In the genomic region with DNA sequence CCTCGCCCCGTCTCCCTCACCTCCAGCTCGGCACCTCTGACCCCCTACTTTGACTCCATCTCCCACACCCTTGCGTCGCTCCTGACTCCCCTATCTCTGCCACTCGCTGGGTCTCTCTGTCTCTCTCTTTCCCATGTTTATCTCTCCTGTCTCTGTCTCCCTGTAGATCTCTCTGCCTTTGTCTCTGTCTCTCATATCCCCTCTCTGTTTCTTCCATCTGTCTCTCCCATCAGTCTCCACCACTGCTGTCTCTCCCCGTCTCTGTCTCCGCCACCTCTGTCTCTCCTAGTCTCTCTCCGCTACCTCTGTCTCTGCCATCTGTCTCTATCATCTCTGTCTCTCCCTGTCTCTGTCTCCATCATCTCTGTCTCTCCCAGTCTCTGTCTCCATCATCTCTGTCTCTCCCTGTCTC, we compare ENCODE assay signal across 8 cellular contexts. TPM values are rescaled to one million over a fixed set of nuclear protein-coding genes. Genes with fewer than 3 reads are reported as not detected.
DNase-seq lines count a peak whose midpoint lies in the region; ATAC-seq, FAIRE-seq and TF ChIP-seq lines count a peak whose summit lies in the region.

No MANE protein-coding gene starts in this region.

- H2AFZ ChIP-seq in H1 (ENCODE audit: low read length): no peak overlapping the region

- FAIRE-seq in H1 (lab: Jason Lieb, UNC): no peak

- no peak for DNase-seq in Caco-2
- DNase-seq in NT2/D1 (ENCODE audit: low read depth, low spot score): no peak
- DNase-seq in H1 (ENCODE audit: low read depth in 1 of 2, low spot score in 2 of 2): peak in 1 of 2 experiments; percentile 60
- DNase-seq in NCI-H2227 (lab: John Stamatoyannopoulos, UW; ENCODE audit: unreplicated experiment): no peak
- no peak for DNase-seq in NCI-H187 treated with DMSO at 0.1 percent for 48 hours (lab: John Stamatoyannopoulos, UW)
- no peak for DNase-seq in erythroblast (lab: John Stamatoyannopoulos, UW)

- H3K27me3 Mint-ChIP-seq in Caco-2 (ENCODE audit: insufficient read depth, unreplicated experiment): no peaks in the 10 kb centered on the region

- H3K4me1 Mint-ChIP-seq in Caco-2 (ENCODE audit: low read depth, unreplicated experiment): no peaks in the 10 kb centered on the region

- peaks cover 21% of the 10 kb centered on the region for H3K23me2 ChIP-seq in H1 (ENCODE audit: low read depth, low read length)

- no peaks in the 10 kb centered on the region; a peak in 1 of 4 replicates for H3K79me2 ChIP-seq in H1 (ENCODE audit: control insufficient read depth in 1 of 2, insufficient read depth in 2 of 2, low read length in 2 of 2)

- 18% methylated on average over 7 of the region's 9 CpGs; no CpG with 5 or more reads in 1 of the 2 experiments for WGBS in H1 (ENCODE audit: extremely low coverage in 1 of 2, insufficient coverage in 1 of 2, insufficient read length in 1 of 2, insufficient replicate concordance in 2 of 2, low coverage in 1 of 2, low lambda C conversion rate in 2 of 2, missing lambda C conversion rate in 1 of 2), 2 experiments

- TF ChIP-seq POLR2A in H1 (IDR thresholded peaks at IDR 0.05; ENCODE audit: control extremely low read depth in 1 of 2, low read depth in 2 of 2, low read length in 2 of 2) (no peak), erythroblast (IDR thresholded peaks at IDR 0.05; ENCODE audit: low read length) (no peak)

- CTCF ChIA-PET in Caco-2 (lab: Charles Lee): interaction anchor here (0.5 to 4.5 kb wide), 11 partner anchors 17 to 230 kb away, joined by 3 to 234 read pairs (median 11); partner anchors contain the start of genes DHX34, INAFM1 and SAE1
- CTCF ChIA-PET in H1 (lab: Charles Lee; ENCODE audit: partially characterized antibody): interaction anchor here (0.7 to 12.1 kb wide), 10 partner anchors 8 to 224 kb away, joined by 3 to 303 read pairs (median 13); partner anchors contain the start of genes CCDC9 and NPAS1

- 0 out of 2 replicates have a peak overlapping the region, but pooled peaks have one; percentile 92 for H2BK15ac ChIP-seq in H1 (ENCODE audit: low read length)

- no peak for TF ChIP-seq RAD21 in H1 (IDR thresholded peaks at IDR 0.05 in 1 of 2, conservative IDR thresholded peaks at IDR 0.05 in 1 of 2; ENCODE audit: low read depth in 2 of 2, low read length in 2 of 2)

- no peak overlapping the region for H2BK120ac ChIP-seq in H1 (replicated peaks; ENCODE audit: low read depth, low read length)

- ATAC-seq in GM21390 (IDR thresholded peaks at IDR 0.05; ENCODE audit: unreplicated experiment): no peak

- H3K79me1 ChIP-seq in H1 (ENCODE audit: low read depth, low read length): peaks cover 3% of the 10 kb centered on the region; the same call in 1 of the 2 replicates

- H3K56ac ChIP-seq in H1 (replicated peaks; ENCODE audit: insufficient read length, low read depth, low read length): no peak overlapping the region

- H4K91ac ChIP-seq in H1 (replicated peaks; ENCODE audit: insufficient read length, low read length): peak overlapping the region; percentile 20

- H3K9me3 Mint-ChIP-seq in Caco-2 (ENCODE audit: unreplicated experiment): no peaks in the 10 kb centered on the region

- peaks cover 4 to 18% of the 10 kb centered on the region in 2 experiments for H4K20me1 ChIP-seq in H1 (replicated peaks in 1 of 2; ENCODE audit: control insufficient read depth in 1 of 2, insufficient read depth in 2 of 2, low read length in 2 of 2)

- H2BK20ac ChIP-seq in H1 (ENCODE audit: low read length): peak overlapping the region; percentile 95; the same call in 1 of the 2 replicates

- no peaks in the 10 kb centered on the region for H3K36me3 ChIP-seq in Caco-2 (ENCODE audit: control insufficient read depth, insufficient read depth, low read length)
- no peaks in the 10 kb centered on the region for H3K36me3 ChIP-seq in NT2/D1 (ENCODE audit: insufficient read depth, insufficient read length, low read length)
- H3K36me3 ChIP-seq in H1 (ENCODE audit: control insufficient read depth in 2 of 4, insufficient read depth in 4 of 4, low read length in 3 of 4): no peaks in the 10 kb centered on the region
- H3K36me3 ChIP-seq in neutrophil: no peaks in the 10 kb centered on the region

- POLR2A ChIA-PET in Caco-2 (lab: Charles Lee): interaction anchor here (0.5 to 2.5 kb wide), 10 partner anchors 13 to 1628 kb away, joined by 3 to 55 read pairs (median 6); partner anchors contain the start of genes CCDC9 and ZC3H4
- POLR2A ChIA-PET in H1 (lab: Charles Lee; ENCODE audit: partially characterized antibody): interaction anchor here (0.7 to 6.1 kb wide), 12 partner anchors 10 to 221 kb away, joined by 3 to 148 read pairs (median 4); partner anchors contain the start of gene CCDC9

- H3K27ac Mint-ChIP-seq in Caco-2 (ENCODE audit: unreplicated experiment): no peak overlapping the region

- peak overlapping the region; percentile 19 for H3K18ac ChIP-seq in H1 (ENCODE audit: extremely low read depth, low read length)

- H2BK5ac ChIP-seq in H1 (ENCODE audit: low read depth, low read length): peak overlapping the region; percentile 36; the same call in 1 of the 2 replicates

- H3K9ac ChIP-seq in NT2/D1 (ENCODE audit: insufficient read length, low read depth) (no peak overlapping the region), H1 (replicated peaks in 1 of 4; ENCODE audit: extremely low read depth in 1 of 4, low read depth in 3 of 4, low read length in 3 of 4) (peak overlapping the region in 1 of 4 experiments; percentile 33; a peak in 1 of 7 replicates)

- no peaks in the 10 kb centered on the region for H3K27me3 ChIP-seq in Caco-2 (replicated peaks; ENCODE audit: control insufficient read depth, insufficient read depth, low read length)
- H3K27me3 ChIP-seq in NT2/D1 (ENCODE audit: insufficient read depth, insufficient read length): peaks cover 37% of the 10 kb centered on the region
- peaks cover 0 to 30% (median 27%) of the 10 kb centered on the region in 4 experiments; a peak in 6 of 7 replicates for H3K27me3 ChIP-seq in H1 (replicated peaks in 1 of 4; ENCODE audit: control insufficient read depth in 3 of 4, extremely low read depth in 1 of 4, insufficient read depth in 3 of 4, low read length in 3 of 4)
- peaks cover 67% of the 10 kb centered on the region for H3K27me3 ChIP-seq in neutrophil

- no peak for TF ChIP-seq EP300 in H1 (IDR thresholded peaks at IDR 0.05; ENCODE audit: borderline replicate concordance in 1 of 2, low read depth in 2 of 2, low read length in 2 of 2)

- TSS peak; percentile 74 for BruUV-seq in Caco-2 (replicated peaks; lab: Mats Ljungman, UMichigan)

- H3K9me3 ChIP-seq in Caco-2 (no peaks in the 10 kb centered on the region), NT2/D1 (ENCODE audit: insufficient read depth, low read length) (no peaks in the 10 kb centered on the region), H1 (ENCODE audit: insufficient read depth in 2 of 2, low read depth in 1 of 2, low read length in 1 of 2) (peaks cover 0 to 5% of the 10 kb centered on the region in 2 experiments; a peak in 2 of 4 replicates), neutrophil (no peaks in the 10 kb centered on the region)

- H3K23ac ChIP-seq in H1 (ENCODE audit: insufficient read length): no peak overlapping the region

- H3K4me2 ChIP-seq in H1 (ENCODE audit: insufficient read depth in 1 of 2, low read depth in 2 of 2, low read length in 2 of 2): peak overlapping the region; percentile 68 to 93

- H4K5ac ChIP-seq in H1 (ENCODE audit: insufficient read length, low read depth, low read length): no peak overlapping the region

- H3K27ac ChIP-seq in H1 (ENCODE audit: low read depth, low read length) (no peak overlapping the region), neutrophil (peak overlapping the region; percentile 77)

- peak overlapping the region; percentile 51 for H3K4me3 ChIP-seq in Caco-2 (ENCODE audit: low read depth, low read length)
- peak overlapping the region; percentile 25 for H3K4me3 ChIP-seq in NT2/D1 (ENCODE audit: insufficient read length, low read depth)
- H3K4me3 ChIP-seq in H1 (ENCODE audit: extremely low read depth in 1 of 4, insufficient read depth in 2 of 4, low read depth in 3 of 4, low read length in 4 of 4): peak overlapping the region; percentile 21 to 61 (median 34); a peak in 6 of 8 replicates
- H3K4me3 ChIP-seq in neutrophil (ENCODE audit: low read depth in 1 of 2, low read length in 1 of 2): peak overlapping the region; percentile 51 to 60

- no peak overlapping the region for H3K4me3 Mint-ChIP-seq in Caco-2 (ENCODE audit: unreplicated experiment)

- H2AK5ac ChIP-seq in H1 (ENCODE audit: low read depth, low read length): peak overlapping the region; percentile 91; the same call in 1 of the 2 replicates

- no peak overlapping the region for H3K14ac ChIP-seq in H1 (ENCODE audit: insufficient read length)

- H3K4ac ChIP-seq in H1 (replicated peaks; ENCODE audit: insufficient read length, low read depth, low read length): no peak overlapping the region

- no peaks in the 10 kb centered on the region for H3K36me3 Mint-ChIP-seq in Caco-2 (ENCODE audit: insufficient read depth, unreplicated experiment)

- no peak for TF ChIP-seq CTCF in Caco-2 (IDR thresholded peaks at IDR 0.05; ENCODE audit: insufficient read depth in 1 of 2, low read depth in 1 of 2, low read length in 1 of 2, severe bottlenecking in 1 of 2, unreplicated experiment in 1 of 2)
- TF ChIP-seq CTCF in H1 (IDR thresholded peaks at IDR 0.05; ENCODE audit: control extremely low read depth in 1 of 3, insufficient read depth in 1 of 3, low read depth in 1 of 3, low read length in 3 of 3): no peak
- no peak for TF ChIP-seq CTCF in neutrophil (IDR thresholded peaks at IDR 0.05)

- intact Hi-C loops in Caco-2 (cut with micrococcal nuclease; ENCODE audit: unreplicated experiment): loop anchor here (5.0 kb wide), 1 partner anchor 111 kb away; the partner anchor contains the start of gene SAE1

- H2BK12ac ChIP-seq in H1 (ENCODE audit: low read depth, low read length): peak overlapping the region; percentile 98

- H3K4me1 ChIP-seq in Caco-2: peaks cover 14% of the 10 kb centered on the region
- H3K4me1 ChIP-seq in NT2/D1 (ENCODE audit: insufficient read depth, insufficient read length): peaks cover 14% of the 10 kb centered on the region
- peaks cover 8 to 25% (median 20%) of the 10 kb centered on the region in 4 experiments for H3K4me1 ChIP-seq in H1 (replicated peaks in 1 of 4; ENCODE audit: control insufficient read depth in 3 of 4, insufficient read depth in 4 of 4, low read length in 3 of 4)
- H3K4me1 ChIP-seq in neutrophil (ENCODE audit: control insufficient read depth in 1 of 2, insufficient read depth in 1 of 2, low read depth in 1 of 2, low read length in 1 of 2): peaks cover 37 to 47% of the 10 kb centered on the region in 2 experiments

- no peak overlapping the region for H4K8ac ChIP-seq in H1 (ENCODE audit: extremely low read depth, insufficient read depth, low read length)

RNA-seq across cellular contexts. Expression of gene BBC3, which starts 12.4 kb away (rescaled TPM):
- total RNA-seq in Caco-2 (2022): 10.5 and 10.8 TPM in 2 replicates
- 21.6 and 23.3 TPM in 2 replicates for total RNA-seq in H1 (2021; fragmentation: NEBNext Ultra II Directional; extraction: Animal tissue kit (Norgen Biotek cat#: 25700))
- polyA plus RNA-seq in H1 (2011; rRNA removed): 13.2 and 26.4 TPM in 2 replicates
- 17.9 TPM for polyA plus RNA-seq in H1 (2011; cell fraction: cytosol; rRNA removed)
- 24.4 TPM for polyA plus RNA-seq in H1 (2011; cell fraction: nucleus; rRNA removed)
- polyA plus RNA-seq in H1 (2012, experiment 1 of 2): 21.4 to 25.1 TPM (median 23.4 TPM) in 4 replicates
- polyA plus RNA-seq in H1 (2012, experiment 2 of 2): 18.5 TPM
- 7.7 TPM for polyA plus RNA-seq in H1 (2013, experiment 1 of 2)
- 7.8 TPM for polyA plus RNA-seq in H1 (2013, experiment 2 of 2)
- 3.1 and 5.8 TPM in 2 replicates for polyA minus RNA-seq in H1 (2011; rRNA and poly(A)+ RNA removed)
- polyA minus RNA-seq in H1 (2011; cell fraction: cytosol; rRNA and poly(A)+ RNA removed): 18.3 TPM
- polyA minus RNA-seq in H1 (2011; cell fraction: nucleus; rRNA and poly(A)+ RNA removed): 17.6 TPM

RNA-seq across cellular contexts. Expression of gene CCDC9, which starts 13.0 kb away (rescaled TPM):
- total RNA-seq in Caco-2 (2022): 43.1 and 44.3 TPM in 2 replicates
- 25.7 and 29.8 TPM in 2 replicates for total RNA-seq in H1 (2021; fragmentation: NEBNext Ultra II Directional; extraction: Animal tissue kit (Norgen Biotek cat#: 25700))
- 3.7 and 7.0 TPM in 2 replicates for polyA plus RNA-seq in H1 (2011; rRNA removed)
- polyA plus RNA-seq in H1 (2011; cell fraction: cytosol; rRNA removed): 8.7 TPM
- 11.6 TPM for polyA plus RNA-seq in H1 (2011; cell fraction: nucleus; rRNA removed)
- 18.0 to 31.1 TPM (median 28.0 TPM) in 4 replicates for polyA plus RNA-seq in H1 (2012, experiment 1 of 2)
- polyA plus RNA-seq in H1 (2012, experiment 2 of 2): 17.9 TPM
- polyA plus RNA-seq in H1 (2013, experiment 1 of 2): 13.5 TPM
- 12.8 TPM for polyA plus RNA-seq in H1 (2013, experiment 2 of 2)
- 2.9 and 3.3 TPM in 2 replicates for polyA minus RNA-seq in H1 (2011; rRNA and poly(A)+ RNA removed)
- 4.3 TPM for polyA minus RNA-seq in H1 (2011; cell fraction: cytosol; rRNA and poly(A)+ RNA removed)
- polyA minus RNA-seq in H1 (2011; cell fraction: nucleus; rRNA and poly(A)+ RNA removed): 5.3 TPM

RNA-seq across cellular contexts. Expression of gene INAFM1, which starts 31.3 kb away (rescaled TPM):
- 10.1 and 10.4 TPM in 2 replicates for total RNA-seq in Caco-2 (2022)
- 3.4 and 4.4 TPM in 2 replicates for total RNA-seq in H1 (2021; fragmentation: NEBNext Ultra II Directional; extraction: Animal tissue kit (Norgen Biotek cat#: 25700))
- polyA plus RNA-seq in H1 (2011; rRNA removed): 2.6 and 3.9 TPM in 2 replicates
- polyA plus RNA-seq in H1 (2011; cell fraction: cytosol; rRNA removed): 1.9 TPM
- 4.5 TPM for polyA plus RNA-seq in H1 (2011; cell fraction: nucleus; rRNA removed)
- 3.1 to 5.1 TPM (median 4.6 TPM) in 4 replicates for polyA plus RNA-seq in H1 (2012, experiment 1 of 2)
- 1.00 TPM for polyA plus RNA-seq in H1 (2012, experiment 2 of 2)
- 4.0 TPM for polyA plus RNA-seq in H1 (2013, experiment 1 of 2)
- polyA plus RNA-seq in H1 (2013, experiment 2 of 2): 4.1 TPM
- polyA minus RNA-seq in H1 (2011; rRNA and poly(A)+ RNA removed): 0.59 TPM in 1 of 2 replicates, not detected in the other
- polyA minus RNA-seq in H1 (2011; cell fraction: cytosol; rRNA and poly(A)+ RNA removed): 1.2 TPM
- 1.9 TPM for polyA minus RNA-seq in H1 (2011; cell fraction: nucleus; rRNA and poly(A)+ RNA removed)
